Comparison of ENCODE assay signal across 13 cellular contexts in genomic region chr1:147169171-147169570, GRCh38. TPM values are rescaled to one million over a fixed set of nuclear protein-coding genes. Genes with fewer than 3 reads are reported as not detected.
DNase-seq lines count a peak whose midpoint lies in the region; ATAC-seq, FAIRE-seq and TF ChIP-seq lines count a peak whose summit lies in the region.
"Had no signal": no experiment of that assay in that cellular context is flagged by ENCODE, and none has a peak within 500 bp of the region (broad histone marks: within the 10 kb centered on the region; RNA-seq: fewer than 3 reads in every experiment).

No MANE protein-coding gene starts in this region.

- in situ Hi-C loops in IMR-90 (cut with MboI; ENCODE audit: low sequenced_read_pairs) (no loop called here), GM12878 (cut with MboI) (no loop called here), HepG2 (cut with HindIII; ENCODE audit: extremely low pct_ligation_motif_present, low pct_unique_long_range_greater_than_20kb) (no loop called here)

- FAIRE-seq in GM12878 (lab: Jason Lieb, UNC) (no peak), HepG2 (lab: Jason Lieb, UNC) (no peak)

- WGBS in IMR-90 (ENCODE audit: extremely low coverage in 2 of 2, insufficient read length in 1 of 2), 2 experiments, result no CpG with 5 or more reads among the region's 3 CpGs
- 82% methylated on average over 3 of the region's 3 CpGs for WGBS in GM12878 (ENCODE audit: insufficient coverage, insufficient replicate concordance, low lambda C conversion rate, missing lambda C conversion rate)
- 2% methylated on average over 3 of the region's 3 CpGs for WGBS in HepG2 (ENCODE audit: low lambda C conversion rate)
- 23% methylated on average over 3 of the region's 3 CpGs for WGBS in smooth muscle cell (ENCODE audit: low lambda C conversion rate)
- WGBS in gastroesophageal sphincter (ENCODE audit: low coverage in 1 of 2), 2 donors, result 40 to 53% methylated on average over 3 of the region's 3 CpGs

- H3K36me3 ChIP-seq in IMR-90 (ENCODE audit: control insufficient read depth, insufficient read depth, low read length) (peaks cover 8% of the 10 kb centered on the region), GM12878 (ENCODE audit: control insufficient read depth in 2 of 2, insufficient read depth in 2 of 2, low read length in 1 of 2) (peaks cover 0 to 2% of the 10 kb centered on the region in 2 experiments; a peak in 1 of 4 replicates), HepG2 (replicated peaks in 1 of 2; ENCODE audit: control insufficient read depth in 1 of 2, insufficient read depth in 2 of 2, low read length in 2 of 2) (peaks cover 3 to 37% of the 10 kb centered on the region in 2 experiments), smooth muscle cell (ENCODE audit: low read depth) (no peaks in the 10 kb centered on the region), gastroesophageal sphincter (peaks cover 0 to 30% of the 10 kb centered on the region in 2 donors)

- H4K8ac ChIP-seq in IMR-90 (ENCODE audit: low read depth in 2 of 2, low read length in 2 of 2), result no peak overlapping the region

- H3F3A ChIP-seq in smooth muscle cell (ENCODE audit: low read depth), result peaks cover 29% of the 10 kb centered on the region

- H3K56ac ChIP-seq in IMR-90 (ENCODE audit: extremely low read depth, insufficient read depth, low read length), result no peak overlapping the region

- TF ChIP-seq EP300 in GM12878 (IDR thresholded peaks at IDR 0.05; ENCODE audit: borderline replicate concordance in 1 of 2, control insufficient read depth in 1 of 2, low read depth in 2 of 2, low read length in 2 of 2) (no peak), HepG2 (IDR thresholded peaks at IDR 0.05; ENCODE audit: low read depth in 2 of 2, low read length in 2 of 2) (no peak), HepG2 (CRISPR knock-in tag; IDR thresholded peaks at IDR 0.05; ENCODE audit: borderline replicate concordance) (no peak), gastroesophageal sphincter (IDR thresholded peaks at IDR 0.05) (no peak)

- no peak overlapping the region; the same call in 1 of the 2 replicates for H3K23ac ChIP-seq in IMR-90 (ENCODE audit: low read depth, low read length)

- H2BK120ac ChIP-seq in IMR-90 (ENCODE audit: low read depth, low read length), result no peak overlapping the region

- DNase-seq in IMR-90 (no peak), GM12878 (ENCODE audit: low read depth, low spot score) (no peak), HepG2 (ENCODE audit: low spot score) (peak; percentile 52), smooth muscle cell (lab: John Stamatoyannopoulos, UW; ENCODE audit: unreplicated experiment) (no peak), NCI-H1930 (lab: John Stamatoyannopoulos, UW) (no peak)
- DNase-seq in activated CD8-positive, alpha-beta memory T cell treated with anti-CD3 and anti-CD28 coated beads, Interleukin-2, amount 50 U/mL, for 48 hours, result no peak
- DNase-seq: activated B cell treated with CpG ODN at 0.5 μM for 24 hours, heart left ventricle, NCI-H1048, occipital lobe, T-helper 1 cell had no signal

- no peak overlapping the region for H3K9ac ChIP-seq in IMR-90 (ENCODE audit: low read depth, low read length)
- no peak overlapping the region for H3K9ac ChIP-seq in GM12878 (ENCODE audit: control insufficient read depth, insufficient read depth, low read length)
- peak overlapping the region; percentile 52 for H3K9ac ChIP-seq in HepG2 (ENCODE audit: insufficient read depth, low read depth, low read length)
- H3K9ac ChIP-seq in smooth muscle cell (ENCODE audit: low read depth), result peak overlapping the region; percentile 92

- H3K27me3 ChIP-seq in IMR-90 (ENCODE audit: control insufficient read depth, insufficient read depth, low read length), result no peaks in the 10 kb centered on the region
- H3K27me3 ChIP-seq in GM12878 (replicated peaks in 1 of 2; ENCODE audit: control insufficient read depth in 2 of 2, insufficient read depth in 2 of 2, low read length in 1 of 2), result no peaks in the 10 kb centered on the region
- peaks cover 0 to 4% of the 10 kb centered on the region in 2 experiments; a peak in 1 of 5 replicates for H3K27me3 ChIP-seq in HepG2 (ENCODE audit: control insufficient read depth in 1 of 2, insufficient read depth in 2 of 2, low read length in 2 of 2)
- no peaks in the 10 kb centered on the region for H3K27me3 ChIP-seq in smooth muscle cell (ENCODE audit: low read depth)
- no peaks in the 10 kb centered on the region for H3K27me3 ChIP-seq in gastroesophageal sphincter
- H3K27me3 ChIP-seq: heart left ventricle had no signal

- TF ChIP-seq RAD21 in IMR-90 (IDR thresholded peaks at IDR 0.05; ENCODE audit: low read length) (no peak), GM12878 (IDR thresholded peaks at IDR 0.05; ENCODE audit: insufficient read depth, low read depth, low read length) (no peak), HepG2 (CRISPR knock-in tag; IDR thresholded peaks at IDR 0.05) (no peak)

- peak overlapping the region; percentile 79 for H2BK5ac ChIP-seq in IMR-90 (ENCODE audit: low read depth, low read length, poor library complexity, severe bottlenecking)

- intact Hi-C loops in IMR-90 (cut with micrococcal nuclease) (no loop called here), GM12878 (cut with micrococcal nuclease; ENCODE audit: unreplicated experiment) (no loop called here), HepG2 (cut with micrococcal nuclease; ENCODE audit: unreplicated experiment) (no loop called here)

- dilution Hi-C loops in IMR-90 (cut with HindIII; ENCODE audit: low sequenced_read_pairs, unreplicated experiment), result no loop called here

- SMC1A ChIA-PET in GM12878 (lab: Charles Lee; ENCODE audit: uncharacterized antibody, unreplicated experiment), result interaction anchor here (0.6 to 2.5 kb wide), 4 partner anchors 31 to 348 kb away, joined by 3 to 11 read pairs (median 3); no protein-coding TSS in a partner anchor

- H3K4me1 ChIP-seq in IMR-90 (ENCODE audit: control insufficient read depth, insufficient read depth, low read length) (peaks cover 10% of the 10 kb centered on the region), GM12878 (ENCODE audit: control insufficient read depth, insufficient read depth, low read length) (no peaks in the 10 kb centered on the region), HepG2 (ENCODE audit: insufficient read depth, low read length) (peaks cover 44% of the 10 kb centered on the region), smooth muscle cell (ENCODE audit: low read depth) (peaks cover 51% of the 10 kb centered on the region), gastroesophageal sphincter (peaks cover 0 to 46% (median 2%) of the 10 kb centered on the region in 3 donors)

- H2AK9ac ChIP-seq in IMR-90 (replicated peaks; ENCODE audit: low read depth, low read length, poor library complexity), result no peak overlapping the region

- no TSS peak for BruUV-seq in IMR-90 (replicated peaks; lab: Mats Ljungman, UMichigan)
- BruUV-seq in GM12878 (replicated peaks; lab: Mats Ljungman, UMichigan), result TSS peak; percentile 32
- no TSS peak for BruUV-seq in HepG2 (replicated peaks; lab: Mats Ljungman, UMichigan)

- TF ChIP-seq POLR2A in IMR-90 (IDR thresholded peaks at IDR 0.05; ENCODE audit: low read depth, low read length) (no peak), GM12878 (IDR thresholded peaks at IDR 0.05; ENCODE audit: low read depth, low read length) (no peak), HepG2 (IDR thresholded peaks at IDR 0.05; ENCODE audit: insufficient read depth in 1 of 2, low read depth in 2 of 2, low read length in 2 of 2) (no peak), gastroesophageal sphincter (IDR thresholded peaks at IDR 0.05) (no peak)

- H3K4me2 ChIP-seq in IMR-90 (ENCODE audit: low read depth, low read length) (peak overlapping the region; percentile 80), GM12878 (ENCODE audit: control insufficient read depth, insufficient read depth) (no peak overlapping the region), HepG2 (ENCODE audit: low read depth, low read length) (peak overlapping the region; percentile 82), smooth muscle cell (peak overlapping the region; percentile 95)

- H3K9me1 ChIP-seq in IMR-90 (ENCODE audit: insufficient read depth, low read length), result peaks cover 8% of the 10 kb centered on the region

- TF ChIP-seq CTCF in IMR-90 (conservative IDR thresholded peaks at IDR 0.05; ENCODE audit: low read depth, low read length) (no peak), GM12878 (IDR thresholded peaks at IDR 0.05 in 2 of 3, conservative IDR thresholded peaks at IDR 0.05 in 1 of 3; ENCODE audit: control insufficient read depth in 2 of 3, extremely low read depth in 1 of 3, insufficient read depth in 1 of 3, low read depth in 3 of 3, low read length in 3 of 3) (no peak), HepG2 (CRISPR knock-in tag; IDR thresholded peaks at IDR 0.05) (no peak), smooth muscle cell (IDR thresholded peaks at IDR 0.05; ENCODE audit: borderline replicate concordance, insufficient read depth, poor library complexity, severe bottlenecking) (no peak), gastroesophageal sphincter (IDR thresholded peaks at IDR 0.05) (no peak)

- RAD21 ChIA-PET in GM12878 (lab: Charles Lee; ENCODE audit: unreplicated experiment), result interaction anchor here (2.3 kb wide), 1 partner anchor 74 kb away, joined by 11 read pairs; the partner anchor contains the start of gene CHD1L

- H4K5ac ChIP-seq in IMR-90 (ENCODE audit: low read depth, low read length), result no peak overlapping the region

- H3K27ac ChIP-seq in IMR-90 (ENCODE audit: insufficient read depth, low read length) (no peak overlapping the region), GM12878 (ENCODE audit: control insufficient read depth, insufficient read depth) (no peak overlapping the region), HepG2 (ENCODE audit: extremely low read length, insufficient read depth, low read length) (peak overlapping the region; percentile 89), smooth muscle cell (ENCODE audit: low read depth) (peak overlapping the region; percentile 100), gastroesophageal sphincter (no peak overlapping the region)
- H3K27ac ChIP-seq: thoracic aorta had no signal

- H2AK5ac ChIP-seq in IMR-90 (ENCODE audit: low read depth, low read length), result no peak overlapping the region

- H4K20me1 ChIP-seq in IMR-90 (ENCODE audit: insufficient read depth, low read length) (peaks cover 4% of the 10 kb centered on the region), GM12878 (ENCODE audit: control insufficient read depth, insufficient read depth) (no peaks in the 10 kb centered on the region), HepG2 (ENCODE audit: insufficient read depth, low read length) (peaks cover 19% of the 10 kb centered on the region; the same call in 1 of the 2 replicates), smooth muscle cell (ENCODE audit: low read depth) (no peaks in the 10 kb centered on the region)

- no peak overlapping the region for H4K91ac ChIP-seq in IMR-90 (ENCODE audit: insufficient read depth, low read depth, low read length)

- no peak overlapping the region for H3K4ac ChIP-seq in IMR-90 (ENCODE audit: low read depth, low read length)

- peaks cover 27 to 40% of the 10 kb centered on the region in 2 experiments for H3K79me1 ChIP-seq in IMR-90 (ENCODE audit: low read depth in 1 of 2, low read length in 2 of 2)

- no peak overlapping the region for H3K4me3 ChIP-seq in IMR-90 (ENCODE audit: insufficient read depth, low read depth, low read length)
- H3K4me3 ChIP-seq in GM12878, result no peak overlapping the region
- H3K4me3 ChIP-seq in HepG2 (replicated peaks in 1 of 3; ENCODE audit: insufficient read depth in 1 of 3, low read depth in 2 of 3, low read length in 3 of 3), result peak overlapping the region; percentile 85 to 99 (median 99); a peak in 5 of 6 replicates
- H3K4me3 ChIP-seq in smooth muscle cell, result peak overlapping the region; percentile 93
- H3K4me3 ChIP-seq in gastroesophageal sphincter, result no peak overlapping the region
- H3K4me3 ChIP-seq: thoracic aorta had no signal

- no peak for ATAC-seq in IMR-90 (ENCODE audit: low read depth)
- no peak for ATAC-seq in GM12878
- ATAC-seq in HepG2, result no peak
- ATAC-seq in gastroesophageal sphincter, result no peak
- ATAC-seq: heart left ventricle had no signal

- peaks cover 22% of the 10 kb centered on the region for H3K79me2 ChIP-seq in GM12878 (ENCODE audit: control insufficient read depth, insufficient read depth, low read length)
- peaks cover 89% of the 10 kb centered on the region for H3K79me2 ChIP-seq in HepG2 (ENCODE audit: insufficient read depth, low read length)
- H3K79me2 ChIP-seq in smooth muscle cell (ENCODE audit: low read depth), result peaks cover 70% of the 10 kb centered on the region

- H3K14ac ChIP-seq in IMR-90 (replicated peaks; ENCODE audit: low read depth, low read length), result no peak overlapping the region

- H2BK15ac ChIP-seq in IMR-90 (ENCODE audit: low read depth, low read length), result no peak overlapping the region

- H3K9me3 ChIP-seq in IMR-90 (ENCODE audit: control insufficient read depth, insufficient read depth, low read length) (no peaks in the 10 kb centered on the region), GM12878 (replicated peaks; ENCODE audit: control insufficient read depth, insufficient read depth, low read length) (no peaks in the 10 kb centered on the region), HepG2 (ENCODE audit: low read length) (no peaks in the 10 kb centered on the region), smooth muscle cell (replicated peaks; ENCODE audit: low read depth) (no peaks in the 10 kb centered on the region), gastroesophageal sphincter (no peaks in the 10 kb centered on the region)
- H3K9me3 ChIP-seq: heart left ventricle, thoracic aorta had no signal

- H3K18ac ChIP-seq in IMR-90 (ENCODE audit: low read depth, low read length), result no peak overlapping the region

- CTCF ChIA-PET in IMR-90 (lab: Yijun Ruan, JAX) (interaction anchor here (1.1 to 1.4 kb wide), 2 partner anchors 73 to 74 kb away, joined by 3 read pairs; partner anchors contain the start of gene CHD1L), GM12878 (lab: Yijun Ruan, JAX) (interaction anchor here (0.9 to 6.1 kb wide), 3 partner anchors 10 to 103 kb away, joined by 3 to 54 read pairs (median 3); partner anchors contain the start of gene CHD1L), HepG2 (lab: Yijun Ruan, JAX; ENCODE audit: low intra/inter-chr PET ratio, low total read pairs) (interaction anchor here (1.1 kb wide), 1 partner anchor 74 kb away, joined by 3 read pairs; no protein-coding TSS in a partner anchor)

- H2BK20ac ChIP-seq in IMR-90 (ENCODE audit: low read depth, low read length), result no peak overlapping the region

- POLR2A ChIA-PET in IMR-90 (lab: Charles Lee; ENCODE audit: unreplicated experiment), result no interaction called here
- POLR2A ChIA-PET in GM12878 (lab: Charles Lee), result interaction anchor here (1.3 kb wide), 2 partner anchors 56 to 74 kb away, joined by 3 to 4 read pairs; partner anchors contain the start of gene FMO5
- POLR2A ChIA-PET in HepG2 (lab: Yijun Ruan, JAX), result interaction anchor here (1.0 to 5.8 kb wide), 9 partner anchors 13 to 782 kb away, joined by 3 to 82 read pairs (median 6); partner anchors contain the start of gene CHD1L

- H2AFZ ChIP-seq in IMR-90 (replicated peaks; ENCODE audit: low read length, poor library complexity) (no peak overlapping the region), GM12878 (ENCODE audit: control insufficient read depth, low read depth, low read length) (no peak overlapping the region), HepG2 (ENCODE audit: low read length) (no peak overlapping the region), smooth muscle cell (ENCODE audit: low read depth) (no peak overlapping the region)

RNA-seq across cellular contexts. Expression of gene PRKAB2, which starts 3.1 kb away (rescaled TPM):
- total RNA-seq in IMR-90 (2012; rRNA removed) (8.4 and 10.6 TPM in 2 replicates), GM12878 (2014; rRNA removed) (6.2 and 7.6 TPM in 2 replicates), GM12878 (2014; rRNA removed; fragmentation: Illumina TruSeq; extraction: Trizol) (7.0 and 7.3 TPM in 2 replicates), GM12878 (2021) (6.6 and 7.5 TPM in 2 replicates), HepG2 (2016; rRNA removed; fragmentation: Illumina TruSeq; extraction: Trizol) (43.3 and 44.0 TPM in 2 replicates), smooth muscle cell (50.8 and 54.5 TPM in 2 replicates), gastroesophageal sphincter (10 to 100 TPM; 24.9 to 51.4 (median 39.4) TPM)
- polyA plus RNA-seq in IMR-90 (2012; rRNA removed) (9.7 and 11.0 TPM in 2 replicates), GM12878 (2011; rRNA removed) (26.4 and 32.8 TPM in 2 replicates), GM12878 (2014; fragmentation: Illumina TruSeq; extraction: Trizol) (8.8 and 12.5 TPM in 2 replicates), GM12878 (2014; fragmentation: Nextera tagmentation; extraction: Ambion mirVana) (1 to 10 TPM; 2.2 to 2.7 TPM), GM12878 (2014; rRNA removed) (5.4 and 7.4 TPM in 2 replicates), GM12878 (2016; fragmentation: Nextera tagmentation; extraction: Ambion mirVana) (1 to 10 TPM; 4.9 to 5.7 TPM), HepG2 (2011; rRNA removed) (97.3 and 118 TPM in 2 replicates), smooth muscle cell (22.9 and 28.1 TPM in 2 replicates)
- 2.7 and 2.9 TPM in 2 replicates for polyA plus RNA-seq in IMR-90 (2012; cell fraction: cytosol; rRNA removed)
- polyA plus RNA-seq in IMR-90 (2012; cell fraction: nucleus; rRNA removed; ENCODE audit: low replicate concordance), result 11.9 and 42.6 TPM in 2 replicates
- total RNA-seq in GM12878 (2013; cell fraction: nucleolus; rRNA removed), result 48.3 and 51.0 TPM in 2 replicates
- polyA plus RNA-seq in GM12878 (2011; ENCODE audit: low read depth), result 5.0 TPM
- polyA plus RNA-seq in GM12878 (2011; cell fraction: cytosol; rRNA removed), result 8.9 and 10.3 TPM in 2 replicates
- polyA plus RNA-seq in GM12878 (2011; cell fraction: nucleus; rRNA removed), result 48.3 and 67.5 TPM in 2 replicates
- polyA plus RNA-seq in GM12878 (2012), result 6.4 and 7.7 TPM in 2 replicates
- polyA minus RNA-seq in GM12878 (2011; rRNA and poly(A)+ RNA removed), result 10.5 and 11.3 TPM in 2 replicates
- 4.5 and 4.9 TPM in 2 replicates for polyA minus RNA-seq in GM12878 (2011; cell fraction: cytosol; rRNA and poly(A)+ RNA removed)
- polyA minus RNA-seq in GM12878 (2011; cell fraction: nucleus; rRNA and poly(A)+ RNA removed), result 15.6 and 17.8 TPM in 2 replicates
- total RNA-seq in HepG2 (2016; cell fraction: cytosol; rRNA removed; fragmentation: Illumina TruSeq; extraction: Trizol; ENCODE audit: low read depth), result 5.9 and 6.7 TPM in 2 replicates
- 40.9 and 45.3 TPM in 2 replicates for total RNA-seq in HepG2 (2016; cell fraction: insoluble cytoplasmic fraction; rRNA removed; fragmentation: Illumina TruSeq; extraction: Trizol)
- total RNA-seq in HepG2 (2016; cell fraction: membrane; rRNA removed; fragmentation: Illumina TruSeq; extraction: Trizol), result 23.1 and 25.7 TPM in 2 replicates
- total RNA-seq in HepG2 (2016; cell fraction: nucleus; rRNA removed; fragmentation: Illumina TruSeq; extraction: Trizol), result 86.1 and 92.6 TPM in 2 replicates
- 34.7 and 49.1 TPM in 2 replicates for polyA plus RNA-seq in HepG2 (2011; cell fraction: cytosol; rRNA removed)
- 185 and 187 TPM in 2 replicates for polyA plus RNA-seq in HepG2 (2011; cell fraction: nucleus; rRNA removed)
- 51.4 and 62.8 TPM in 2 replicates for polyA plus RNA-seq in HepG2 (2012)
- 5.5 and 5.6 TPM in 2 replicates for polyA plus RNA-seq in HepG2 (2016; cell fraction: cytosol; fragmentation: Illumina TruSeq; extraction: Trizol; ENCODE audit: low read depth)
- polyA plus RNA-seq in HepG2 (2016; cell fraction: insoluble cytoplasmic fraction; fragmentation: Illumina TruSeq; extraction: Trizol; ENCODE audit: low read depth), result 32.6 and 34.9 TPM in 2 replicates
- polyA plus RNA-seq in HepG2 (2016; cell fraction: membrane; fragmentation: Illumina TruSeq; extraction: Trizol; ENCODE audit: low read depth), result 15.9 and 16.3 TPM in 2 replicates
- polyA plus RNA-seq in HepG2 (2016; cell fraction: nucleus; fragmentation: Illumina TruSeq; extraction: Trizol; ENCODE audit: insufficient read depth, low read depth), result 108 and 114 TPM in 2 replicates
- 16.7 and 59.0 TPM in 2 replicates for polyA minus RNA-seq in HepG2 (2011; rRNA and poly(A)+ RNA removed; ENCODE audit: low replicate concordance)
- polyA minus RNA-seq in HepG2 (2011; cell fraction: cytosol; rRNA and poly(A)+ RNA removed), result 29.4 and 33.7 TPM in 2 replicates
- polyA minus RNA-seq in HepG2 (2011; cell fraction: nucleus; rRNA and poly(A)+ RNA removed), result 158 and 185 TPM in 2 replicates

RNA-seq across cellular contexts. Expression of gene FMO5, which starts 56.0 kb away (rescaled TPM):
- 0.36 and 0.83 TPM in 2 replicates for total RNA-seq in IMR-90 (2012; rRNA removed)
- 0.50 and 0.51 TPM in 2 replicates for polyA plus RNA-seq in IMR-90 (2012; rRNA removed)
- polyA plus RNA-seq in IMR-90 (2012; cell fraction: cytosol; rRNA removed), result 0.01 and 0.10 TPM in 2 replicates
- polyA plus RNA-seq in IMR-90 (2012; cell fraction: nucleus; rRNA removed; ENCODE audit: low replicate concordance), result 0.29 and 1.3 TPM in 2 replicates
- 0.37 and 0.52 TPM in 2 replicates for total RNA-seq in GM12878 (2013; cell fraction: nucleolus; rRNA removed)
- 0.28 and 0.33 TPM in 2 replicates for total RNA-seq in GM12878 (2014; rRNA removed)
- total RNA-seq in GM12878 (2014; rRNA removed; fragmentation: Illumina TruSeq; extraction: Trizol), result 0.18 and 0.22 TPM in 2 replicates
- total RNA-seq in GM12878 (2021), result 0.10 and 0.24 TPM in 2 replicates
- 0.41 TPM for polyA plus RNA-seq in GM12878 (2011; ENCODE audit: low read depth)
- 0.07 and 0.17 TPM in 2 replicates for polyA plus RNA-seq in GM12878 (2011; rRNA removed)
- polyA plus RNA-seq in GM12878 (2011; cell fraction: cytosol; rRNA removed), result 0.07 and 0.13 TPM in 2 replicates
- 0.12 TPM in 1 of 2 replicates, not detected in the other for polyA plus RNA-seq in GM12878 (2011; cell fraction: nucleus; rRNA removed)
- 0.30 and 0.46 TPM in 2 replicates for polyA plus RNA-seq in GM12878 (2012)
- 0.16 and 1.1 TPM in 2 replicates for polyA plus RNA-seq in GM12878 (2014; fragmentation: Illumina TruSeq; extraction: Trizol)
- polyA plus RNA-seq in GM12878 (2014; fragmentation: Nextera tagmentation; extraction: Ambion mirVana), result under 1 TPM; 0.05 to 0.24 TPM
- polyA plus RNA-seq in GM12878 (2014; rRNA removed), result 0.03 and 0.09 TPM in 2 replicates
- polyA plus RNA-seq in GM12878 (2016; fragmentation: Nextera tagmentation; extraction: Ambion mirVana), result under 1 TPM; 0.51 to 0.58 TPM
- polyA minus RNA-seq in GM12878 (2011; rRNA and poly(A)+ RNA removed), result not detected in 2 replicates
- polyA minus RNA-seq in GM12878 (2011; cell fraction: cytosol; rRNA and poly(A)+ RNA removed), result not detected in 2 replicates
- 0.19 TPM in 1 of 2 replicates, not detected in the other for polyA minus RNA-seq in GM12878 (2011; cell fraction: nucleus; rRNA and poly(A)+ RNA removed)
- 48.2 and 59.5 TPM in 2 replicates for total RNA-seq in HepG2 (2016; rRNA removed; fragmentation: Illumina TruSeq; extraction: Trizol)
- total RNA-seq in HepG2 (2016; cell fraction: cytosol; rRNA removed; fragmentation: Illumina TruSeq; extraction: Trizol; ENCODE audit: low read depth), result 6.8 and 6.9 TPM in 2 replicates
- total RNA-seq in HepG2 (2016; cell fraction: insoluble cytoplasmic fraction; rRNA removed; fragmentation: Illumina TruSeq; extraction: Trizol), result 49.0 and 63.7 TPM in 2 replicates
- total RNA-seq in HepG2 (2016; cell fraction: membrane; rRNA removed; fragmentation: Illumina TruSeq; extraction: Trizol), result 11.1 and 12.7 TPM in 2 replicates
- total RNA-seq in HepG2 (2016; cell fraction: nucleus; rRNA removed; fragmentation: Illumina TruSeq; extraction: Trizol), result 47.7 and 49.9 TPM in 2 replicates
- polyA plus RNA-seq in HepG2 (2011; rRNA removed), result 149 and 155 TPM in 2 replicates
- 56.2 and 104 TPM in 2 replicates for polyA plus RNA-seq in HepG2 (2011; cell fraction: cytosol; rRNA removed)
- polyA plus RNA-seq in HepG2 (2011; cell fraction: nucleus; rRNA removed), result 198 and 259 TPM in 2 replicates
- 240 and 305 TPM in 2 replicates for polyA plus RNA-seq in HepG2 (2012)
- polyA plus RNA-seq in HepG2 (2016; cell fraction: cytosol; fragmentation: Illumina TruSeq; extraction: Trizol; ENCODE audit: low read depth), result 1.7 and 1.8 TPM in 2 replicates
- polyA plus RNA-seq in HepG2 (2016; cell fraction: insoluble cytoplasmic fraction; fragmentation: Illumina TruSeq; extraction: Trizol; ENCODE audit: low read depth), result 40.5 and 43.0 TPM in 2 replicates
- 4.7 TPM in 2 replicates for polyA plus RNA-seq in HepG2 (2016; cell fraction: membrane; fragmentation: Illumina TruSeq; extraction: Trizol; ENCODE audit: low read depth)
- polyA plus RNA-seq in HepG2 (2016; cell fraction: nucleus; fragmentation: Illumina TruSeq; extraction: Trizol; ENCODE audit: insufficient read depth, low read depth), result 48.3 and 48.5 TPM in 2 replicates
- polyA minus RNA-seq in HepG2 (2011; rRNA and poly(A)+ RNA removed; ENCODE audit: low replicate concordance), result 82.4 TPM in 1 of 2 replicates, not detected in the other
- polyA minus RNA-seq in HepG2 (2011; cell fraction: cytosol; rRNA and poly(A)+ RNA removed), result 87.4 and 116 TPM in 2 replicates
- 369 and 460 TPM in 2 replicates for polyA minus RNA-seq in HepG2 (2011; cell fraction: nucleus; rRNA and poly(A)+ RNA removed)
- 1.3 and 1.9 TPM in 2 replicates for total RNA-seq in smooth muscle cell
- polyA plus RNA-seq in smooth muscle cell, result 0.43 and 0.49 TPM in 2 replicates
- total RNA-seq in gastroesophageal sphincter, result 1 to 10 TPM; 1.1 to 8.6 (median 2.2) TPM

Comparison
In these comparisons a context has a peak if more than half of its experiments do, and no peak if none do; other contexts are left out.
1. H3K27ac ChIP-seq: peak in HepG2 (single experiment) and smooth muscle cell (single experiment); none in IMR-90 (single experiment), GM12878 (single experiment) and gastroesophageal sphincter (0 of 4).
2. H3K4me3 ChIP-seq: peak in HepG2 (3 of 3) and smooth muscle cell (single experiment); none in IMR-90 (single experiment), GM12878 (single experiment) and gastroesophageal sphincter (0 of 2).
3. H3K9ac ChIP-seq: peak in HepG2 (single experiment) and smooth muscle cell (single experiment); none in IMR-90 (single experiment) and GM12878 (single experiment).